3 cellular contexts compared by ENCODE assay signal in the genomic region with DNA sequence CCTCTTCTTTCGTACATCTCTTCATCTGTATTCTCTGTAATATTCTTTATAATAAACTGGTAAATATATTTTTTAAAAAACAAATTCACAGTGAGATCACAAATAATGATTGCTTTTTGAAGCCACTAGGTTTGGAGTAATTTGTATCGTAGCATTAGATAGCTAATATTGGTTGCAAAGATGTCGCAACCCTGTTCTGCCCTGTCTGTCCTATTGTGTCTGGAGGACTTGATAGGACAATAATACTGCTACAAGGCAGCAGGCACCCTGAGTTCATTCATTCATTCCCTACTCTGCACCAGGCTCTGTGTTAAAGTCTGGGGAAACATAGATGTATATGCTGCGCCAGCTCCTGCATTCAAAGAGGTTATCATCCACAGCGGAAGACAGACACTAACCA.
TF ChIP-seq lines count a peak whose summit lies in the region.

No MANE protein-coding gene starts in this region.

TF ChIP-seq in HepG2, 621 proteins besides CTCF, POLR2A, EP300 and RAD21:
- TF ChIP-seq RXRB (CRISPR knock-in tag; IDR thresholded peaks at IDR 0.05; ENCODE audit: borderline replicate concordance) (no peak), CEBPB (IDR thresholded peaks at IDR 0.05; ENCODE audit: borderline replicate concordance, low read depth, low read length) (peak; percentile 62; the same call in 1 of the 2 replicates)

TF ChIP-seq in IMR-90, 13 proteins besides CTCF, POLR2A, EP300 and RAD21:
- peak; percentile 77 for TF ChIP-seq CEBPB (IDR thresholded peaks at IDR 0.05; ENCODE audit: low read depth, low read length)
- no peak for TF ChIP-seq FOS (IDR thresholded peaks at IDR 0.05; ENCODE audit: low read depth, low read length)
- no peak for TF ChIP-seq MXI1 (IDR thresholded peaks at IDR 0.05; ENCODE audit: borderline replicate concordance, low read depth, low read length)
- TF ChIP-seq RFX5 (IDR thresholded peaks at IDR 0.05; ENCODE audit: low read depth, low read length): no peak

TF ChIP-seq in H1, 55 proteins besides CTCF, POLR2A, EP300 and RAD21:
- TF ChIP-seq CEBPB (IDR thresholded peaks at IDR 0.05; ENCODE audit: low read depth, low read length) (0 out of 2 replicates have a peak, but pooled peaks have one; percentile 16), FOSL1 (IDR thresholded peaks at IDR 0.05; ENCODE audit: insufficient read depth, low read depth, low read length) (no peak), NANOG (IDR thresholded peaks at IDR 0.05; ENCODE audit: insufficient read depth, low read depth, low read length, poor library complexity, severe bottlenecking) (no peak), MAFK (IDR thresholded peaks at IDR 0.05; ENCODE audit: low read depth, low read length) (no peak), SUZ12 (IDR thresholded peaks at IDR 0.05; ENCODE audit: low read length) (no peak)
